In the genomic region with DNA sequence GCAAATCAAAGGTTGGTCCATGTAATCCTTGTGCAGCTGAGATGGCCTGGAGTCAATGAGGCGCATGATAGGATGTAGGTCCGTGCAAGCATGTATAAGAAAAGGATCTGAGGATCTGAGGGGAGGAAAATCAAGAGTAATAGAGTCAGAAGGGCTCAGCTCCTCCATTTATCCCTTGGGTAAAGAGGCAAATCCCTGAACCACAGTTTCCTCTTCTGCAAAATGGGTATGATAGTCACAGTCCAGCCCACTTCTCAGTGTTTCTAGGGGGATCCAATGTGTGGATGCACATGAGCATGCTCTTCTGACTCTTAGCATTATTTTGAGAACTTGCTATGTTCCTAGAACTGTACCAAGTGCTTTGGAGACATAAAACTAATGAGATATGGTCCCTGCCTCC, we compare ENCODE assay signal across 1 cellular context.
TF ChIP-seq lines count a peak whose summit lies in the region.

No MANE protein-coding gene starts in this region.

TF ChIP-seq in GM12878, 131 proteins besides CTCF, POLR2A, EP300 and RAD21 (continued from another document):
- TF ChIP-seq, protein P1, sequence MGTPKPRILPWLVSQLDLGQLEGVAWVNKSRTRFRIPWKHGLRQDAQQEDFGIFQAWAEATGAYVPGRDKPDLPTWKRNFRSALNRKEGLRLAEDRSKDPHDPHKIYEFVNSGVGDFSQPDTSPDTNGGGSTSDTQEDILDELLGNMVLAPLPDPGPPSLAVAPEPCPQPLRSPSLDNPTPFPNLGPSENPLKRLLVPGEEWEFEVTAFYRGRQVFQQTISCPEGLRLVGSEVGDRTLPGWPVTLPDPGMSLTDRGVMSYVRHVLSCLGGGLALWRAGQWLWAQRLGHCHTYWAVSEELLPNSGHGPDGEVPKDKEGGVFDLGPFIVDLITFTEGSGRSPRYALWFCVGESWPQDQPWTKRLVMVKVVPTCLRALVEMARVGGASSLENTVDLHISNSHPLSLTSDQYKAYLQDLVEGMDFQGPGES (IDR thresholded peaks at IDR 0.05) = no peak
- no peak for TF ChIP-seq TAF1 (IDR thresholded peaks at IDR 0.05; ENCODE audit: borderline replicate concordance, low read depth, low read length)
- no peak; the same call in 1 of the 2 replicates for TF ChIP-seq MTA3 (IDR thresholded peaks at IDR 0.05; ENCODE audit: borderline replicate concordance, low read length)
- TF ChIP-seq, protein P2, sequence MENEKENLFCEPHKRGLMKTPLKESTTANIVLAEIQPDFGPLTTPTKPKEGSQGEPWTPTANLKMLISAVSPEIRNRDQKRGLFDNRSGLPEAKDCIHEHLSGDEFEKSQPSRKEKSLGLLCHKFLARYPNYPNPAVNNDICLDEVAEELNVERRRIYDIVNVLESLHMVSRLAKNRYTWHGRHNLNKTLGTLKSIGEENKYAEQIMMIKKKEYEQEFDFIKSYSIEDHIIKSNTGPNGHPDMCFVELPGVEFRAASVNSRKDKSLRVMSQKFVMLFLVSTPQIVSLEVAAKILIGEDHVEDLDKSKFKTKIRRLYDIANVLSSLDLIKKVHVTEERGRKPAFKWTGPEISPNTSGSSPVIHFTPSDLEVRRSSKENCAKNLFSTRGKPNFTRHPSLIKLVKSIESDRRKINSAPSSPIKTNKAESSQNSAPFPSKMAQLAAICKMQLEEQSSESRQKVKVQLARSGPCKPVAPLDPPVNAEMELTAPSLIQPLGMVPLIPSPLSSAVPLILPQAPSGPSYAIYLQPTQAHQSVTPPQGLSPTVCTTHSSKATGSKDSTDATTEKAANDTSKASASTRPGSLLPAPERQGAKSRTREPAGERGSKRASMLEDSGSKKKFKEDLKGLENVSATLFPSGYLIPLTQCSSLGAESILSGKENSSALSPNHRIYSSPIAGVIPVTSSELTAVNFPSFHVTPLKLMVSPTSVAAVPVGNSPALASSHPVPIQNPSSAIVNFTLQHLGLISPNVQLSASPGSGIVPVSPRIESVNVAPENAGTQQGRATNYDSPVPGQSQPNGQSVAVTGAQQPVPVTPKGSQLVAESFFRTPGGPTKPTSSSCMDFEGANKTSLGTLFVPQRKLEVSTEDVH (IDR thresholded peaks at IDR 0.05; ENCODE audit: low read depth, partially characterized antibody) = no peak
- no peak for TF ChIP-seq SMAD1 (IDR thresholded peaks at IDR 0.05; ENCODE audit: low read depth, partially characterized antibody)
- no peak for TF ChIP-seq MTA2 (IDR thresholded peaks at IDR 0.05; ENCODE audit: low read depth)
- TF ChIP-seq, protein P3, sequence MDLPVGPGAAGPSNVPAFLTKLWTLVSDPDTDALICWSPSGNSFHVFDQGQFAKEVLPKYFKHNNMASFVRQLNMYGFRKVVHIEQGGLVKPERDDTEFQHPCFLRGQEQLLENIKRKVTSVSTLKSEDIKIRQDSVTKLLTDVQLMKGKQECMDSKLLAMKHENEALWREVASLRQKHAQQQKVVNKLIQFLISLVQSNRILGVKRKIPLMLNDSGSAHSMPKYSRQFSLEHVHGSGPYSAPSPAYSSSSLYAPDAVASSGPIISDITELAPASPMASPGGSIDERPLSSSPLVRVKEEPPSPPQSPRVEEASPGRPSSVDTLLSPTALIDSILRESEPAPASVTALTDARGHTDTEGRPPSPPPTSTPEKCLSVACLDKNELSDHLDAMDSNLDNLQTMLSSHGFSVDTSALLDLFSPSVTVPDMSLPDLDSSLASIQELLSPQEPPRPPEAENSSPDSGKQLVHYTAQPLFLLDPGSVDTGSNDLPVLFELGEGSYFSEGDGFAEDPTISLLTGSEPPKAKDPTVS (IDR thresholded peaks at IDR 0.05; ENCODE audit: low read depth, low read length) = no peak
